Comparison of ENCODE assay signal across 1 cellular context in the genomic region with DNA sequence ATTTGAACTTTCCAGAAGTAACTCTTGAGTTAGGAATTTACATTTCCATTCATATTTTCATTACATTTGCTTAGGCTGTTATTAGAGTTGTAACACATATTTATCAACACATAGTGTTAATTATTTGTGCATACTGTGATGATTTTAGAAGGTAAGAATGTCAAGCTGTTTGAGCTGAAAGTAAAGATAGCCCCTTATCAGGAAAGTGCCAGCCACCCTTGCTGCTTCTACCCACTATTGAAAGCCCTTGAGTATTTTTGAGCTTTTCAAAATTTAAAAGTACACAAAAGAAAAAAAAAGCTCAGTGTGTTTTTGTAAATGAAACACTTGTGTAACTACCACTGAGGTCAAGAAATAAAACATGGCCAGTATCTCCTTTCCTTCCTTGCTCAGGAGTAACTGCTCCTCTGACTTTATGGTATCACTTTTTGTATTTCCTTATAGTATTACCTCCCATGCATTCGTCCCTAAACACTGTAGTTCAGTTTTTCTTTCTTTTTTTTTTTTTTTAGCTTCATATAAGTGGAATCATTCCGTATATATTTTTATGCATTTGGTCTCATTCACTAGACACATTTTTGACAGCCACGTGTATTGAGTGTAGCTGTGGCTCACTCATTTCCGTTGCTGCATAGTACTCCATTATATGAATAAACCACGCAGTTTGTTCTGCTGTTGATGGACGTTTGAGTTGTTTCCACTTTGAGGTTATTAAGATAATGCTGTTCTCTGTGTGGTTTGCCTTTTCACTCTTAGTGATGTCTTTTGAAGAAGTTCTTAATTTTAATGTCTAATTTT.
TF ChIP-seq lines count a peak whose summit lies in the region.

No MANE protein-coding gene starts in this region.

TF ChIP-seq in K562, 482 proteins besides CTCF, POLR2A, EP300 and RAD21 (continued from another document):
- TF ChIP-seq RERE (CRISPR knock-in tag; IDR thresholded peaks at IDR 0.05; ENCODE audit: borderline replicate concordance) (no peak), ZNF583 (CRISPR knock-in tag; IDR thresholded peaks at IDR 0.05) (no peak), ZNF586 (CRISPR knock-in tag; conservative IDR thresholded peaks at IDR 0.05) (no peak), NONO (IDR thresholded peaks at IDR 0.05; ENCODE audit: low read depth in 2 of 2, low read length in 1 of 2) (0 out of 4 replicates have a peak, but pooled peaks of 1 of the 2 experiments have one; percentile 20), NR2C1 (IDR thresholded peaks at IDR 0.05) (no peak), NR2C1 (tag; IDR thresholded peaks at IDR 0.05) (no peak), SOX6 (IDR thresholded peaks at IDR 0.05) (peak; percentile 47), MITF (IDR thresholded peaks at IDR 0.05) (no peak), TSC22D4 (tag; IDR thresholded peaks at IDR 0.05) (no peak), HDAC1 (IDR thresholded peaks at IDR 0.05) (peak in 1 of 2 experiments; percentile 47; a peak in 2 of 4 replicates), RAD51 (IDR thresholded peaks at IDR 0.05; ENCODE audit: borderline replicate concordance, low read depth) (no peak), MCM5 (IDR thresholded peaks at IDR 0.05; ENCODE audit: low read depth) (no peak), KAT2B (IDR thresholded peaks at IDR 0.05; ENCODE audit: low read depth, low read length) (no peak), DPF2 (IDR thresholded peaks at IDR 0.05) (peak; percentile 88), RBFOX2 (IDR thresholded peaks at IDR 0.05; ENCODE audit: low read depth, low read length) (no peak), CBFA2T2 (conservative IDR thresholded peaks at IDR 0.05) (peak; percentile 77), OTX1 (CRISPR knock-in tag; IDR thresholded peaks at IDR 0.05) (no peak), ZKSCAN1 (IDR thresholded peaks at IDR 0.05; ENCODE audit: low read depth, low read length) (no peak), ZNF184 (CRISPR knock-in tag; IDR thresholded peaks at IDR 0.05) (no peak), RNF219 (CRISPR knock-in tag; IDR thresholded peaks at IDR 0.05) (no peak), ZBTB5 (IDR thresholded peaks at IDR 0.05) (no peak; the same call in 1 of the 2 replicates), BMI1 (IDR thresholded peaks at IDR 0.05; ENCODE audit: low read length) (no peak), POLR2AphosphoS5 (IDR thresholded peaks at IDR 0.05; ENCODE audit: control insufficient read depth, insufficient read depth, low read depth, low read length) (0 out of 2 replicates have a peak, but pooled peaks have one; percentile 27), MED1 (CRISPR knock-in tag; IDR thresholded peaks at IDR 0.05; ENCODE audit: borderline replicate concordance) (no peak), PHTF2 (CRISPR knock-in tag; IDR thresholded peaks at IDR 0.05) (no peak), ZNF165 (CRISPR knock-in tag; IDR thresholded peaks at IDR 0.05; ENCODE audit: borderline replicate concordance) (no peak), CBX3 (IDR thresholded peaks at IDR 0.05; ENCODE audit: borderline replicate concordance in 1 of 2, low read length in 2 of 2) (no peak), ZNF263 (CRISPR knock-in tag; IDR thresholded peaks at IDR 0.05; ENCODE audit: borderline replicate concordance) (no peak), E2F8 (IDR thresholded peaks at IDR 0.05; ENCODE audit: low read depth, partially characterized antibody) (no peak), XRCC3 (IDR thresholded peaks at IDR 0.05) (no peak), NCOR1 (IDR thresholded peaks at IDR 0.05) (peak; percentile 78)
- TF ChIP-seq, protein P1, sequence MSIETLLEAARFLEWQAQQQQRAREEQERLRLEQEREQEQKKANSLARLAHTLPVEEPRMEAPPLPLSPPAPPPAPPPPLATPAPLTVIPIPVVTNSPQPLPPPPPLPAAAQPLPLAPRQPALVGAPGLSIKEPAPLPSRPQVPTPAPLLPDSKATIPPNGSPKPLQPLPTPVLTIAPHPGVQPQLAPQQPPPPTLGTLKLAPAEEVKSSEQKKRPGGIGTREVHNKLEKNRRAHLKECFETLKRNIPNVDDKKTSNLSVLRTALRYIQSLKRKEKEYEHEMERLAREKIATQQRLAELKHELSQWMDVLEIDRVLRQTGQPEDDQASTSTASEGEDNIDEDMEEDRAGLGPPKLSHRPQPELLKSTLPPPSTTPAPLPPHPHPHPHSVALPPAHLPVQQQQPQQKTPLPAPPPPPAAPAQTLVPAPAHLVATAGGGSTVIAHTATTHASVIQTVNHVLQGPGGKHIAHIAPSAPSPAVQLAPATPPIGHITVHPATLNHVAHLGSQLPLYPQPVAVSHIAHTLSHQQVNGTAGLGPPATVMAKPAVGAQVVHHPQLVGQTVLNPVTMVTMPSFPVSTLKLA (conservative IDR thresholded peaks at IDR 0.05): peak; percentile 51 to 62; a peak in 3 of 4 replicates
- TF ChIP-seq, protein P2, sequence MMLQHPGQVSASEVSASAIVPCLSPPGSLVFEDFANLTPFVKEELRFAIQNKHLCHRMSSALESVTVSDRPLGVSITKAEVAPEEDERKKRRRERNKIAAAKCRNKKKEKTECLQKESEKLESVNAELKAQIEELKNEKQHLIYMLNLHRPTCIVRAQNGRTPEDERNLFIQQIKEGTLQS (IDR thresholded peaks at IDR 0.05): peak; percentile 62; the same call in 1 of the 2 replicates
- TF ChIP-seq, protein P2 (CRISPR knock-in tag; conservative IDR thresholded peaks at IDR 0.05): no peak
- TF ChIP-seq, protein P3, sequence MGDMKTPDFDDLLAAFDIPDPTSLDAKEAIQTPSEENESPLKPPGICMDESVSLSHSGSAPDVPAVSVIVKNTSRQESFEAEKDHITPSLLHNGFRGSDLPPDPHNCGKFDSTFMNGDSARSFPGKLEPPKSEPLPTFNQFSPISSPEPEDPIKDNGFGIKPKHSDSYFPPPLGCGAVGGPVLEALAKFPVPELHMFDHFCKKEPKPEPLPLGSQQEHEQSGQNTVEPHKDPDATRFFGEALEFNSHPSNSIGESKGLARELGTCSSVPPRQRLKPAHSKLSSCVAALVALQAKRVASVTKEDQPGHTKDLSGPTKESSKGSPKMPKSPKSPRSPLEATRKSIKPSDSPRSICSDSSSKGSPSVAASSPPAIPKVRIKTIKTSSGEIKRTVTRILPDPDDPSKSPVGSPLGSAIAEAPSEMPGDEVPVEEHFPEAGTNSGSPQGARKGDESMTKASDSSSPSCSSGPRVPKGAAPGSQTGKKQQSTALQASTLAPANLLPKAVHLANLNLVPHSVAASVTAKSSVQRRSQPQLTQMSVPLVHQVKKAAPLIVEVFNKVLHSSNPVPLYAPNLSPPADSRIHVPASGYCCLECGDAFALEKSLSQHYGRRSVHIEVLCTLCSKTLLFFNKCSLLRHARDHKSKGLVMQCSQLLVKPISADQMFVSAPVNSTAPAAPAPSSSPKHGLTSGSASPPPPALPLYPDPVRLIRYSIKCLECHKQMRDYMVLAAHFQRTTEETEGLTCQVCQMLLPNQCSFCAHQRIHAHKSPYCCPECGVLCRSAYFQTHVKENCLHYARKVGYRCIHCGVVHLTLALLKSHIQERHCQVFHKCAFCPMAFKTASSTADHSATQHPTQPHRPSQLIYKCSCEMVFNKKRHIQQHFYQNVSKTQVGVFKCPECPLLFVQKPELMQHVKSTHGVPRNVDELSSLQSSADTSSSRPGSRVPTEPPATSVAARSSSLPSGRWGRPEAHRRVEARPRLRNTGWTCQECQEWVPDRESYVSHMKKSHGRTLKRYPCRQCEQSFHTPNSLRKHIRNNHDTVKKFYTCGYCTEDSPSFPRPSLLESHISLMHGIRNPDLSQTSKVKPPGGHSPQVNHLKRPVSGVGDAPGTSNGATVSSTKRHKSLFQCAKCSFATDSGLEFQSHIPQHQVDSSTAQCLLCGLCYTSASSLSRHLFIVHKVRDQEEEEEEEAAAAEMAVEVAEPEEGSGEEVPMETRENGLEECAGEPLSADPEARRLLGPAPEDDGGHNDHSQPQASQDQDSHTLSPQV (IDR thresholded peaks at IDR 0.05): 0 out of 2 replicates have a peak, but pooled peaks have one; percentile 15
